21 cellular contexts compared by ENCODE assay signal in the genomic region with DNA sequence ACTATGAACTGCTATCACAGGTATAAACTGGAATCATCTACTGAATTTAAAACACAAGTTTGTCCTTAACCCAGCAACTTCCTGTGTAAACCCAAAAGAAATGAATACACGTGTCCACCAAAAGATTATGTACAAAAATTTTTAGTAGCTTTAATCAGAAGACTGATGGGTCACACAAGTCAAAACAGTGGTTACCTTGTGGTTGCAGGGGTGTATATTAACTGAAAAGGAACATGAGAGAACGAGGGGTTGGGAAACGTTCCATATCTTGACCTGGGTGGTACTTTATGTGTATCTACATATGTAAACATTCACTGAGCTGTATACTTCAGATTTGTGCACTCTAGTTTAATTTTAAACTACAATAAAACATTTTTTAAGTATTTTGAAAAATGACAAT. TPM values are rescaled to one million over a fixed set of nuclear protein-coding genes. Genes with fewer than 3 reads are reported as not detected.
DNase-seq lines count a peak whose midpoint lies in the region; ATAC-seq, FAIRE-seq and TF ChIP-seq lines count a peak whose summit lies in the region.
"Had no signal": no experiment of that assay in that cellular context is flagged by ENCODE, and none has a peak within 500 bp of the region (broad histone marks: within the 10 kb centered on the region; RNA-seq: fewer than 3 reads in every experiment).

No MANE protein-coding gene starts in this region.

- no peaks in the 10 kb centered on the region for H3K27me3 ChIP-seq in astrocyte (ENCODE audit: insufficient read depth, low read length)
- no peaks in the 10 kb centered on the region for H3K27me3 ChIP-seq in CD4-positive, alpha-beta T cell (ENCODE audit: control insufficient read depth, insufficient read depth, low read length)

- no peaks in the 10 kb centered on the region for H3K36me3 ChIP-seq in astrocyte (ENCODE audit: insufficient read depth, low read length)

- no peaks in the 10 kb centered on the region for H3K79me2 ChIP-seq in astrocyte (ENCODE audit: insufficient read depth, low read length)

- H3K36me3 Mint-ChIP-seq in natural killer cell, result peaks cover 16% of the 10 kb centered on the region
- peaks cover 14% of the 10 kb centered on the region for H3K36me3 Mint-ChIP-seq in natural killer cell treated with Interleukin-12 subunit alpha and Interleukin-12 subunit beta and Interleukin-15 and Interleukin-18, amount 100 ng/mL, for 72 hours
- H3K36me3 Mint-ChIP-seq in astrocyte (ENCODE audit: low read depth, unreplicated experiment), result peaks cover 8% of the 10 kb centered on the region
- peaks cover 50% of the 10 kb centered on the region for H3K36me3 Mint-ChIP-seq in CD4-positive, alpha-beta T cell (ENCODE audit: low read depth)

- H3K9me3 Mint-ChIP-seq in natural killer cell (no peaks in the 10 kb centered on the region), astrocyte (ENCODE audit: unreplicated experiment) (no peaks in the 10 kb centered on the region)
- H3K9me3 Mint-ChIP-seq in natural killer cell treated with Interleukin-12 subunit alpha and Interleukin-12 subunit beta and Interleukin-15 and Interleukin-18, amount 100 ng/mL, for 72 hours, result no peaks in the 10 kb centered on the region
- no peaks in the 10 kb centered on the region for H3K9me3 Mint-ChIP-seq in CD4-positive, alpha-beta T cell
- H3K9me3 Mint-ChIP-seq: CD8-positive, alpha-beta T cell; GM23338 had no signal

- CTCF ChIA-PET in CD4-positive, alpha-beta T cell (lab: Charles Lee), result no interaction called here

- intact Hi-C loops in natural killer cell (cut with micrococcal nuclease) (no loop called here), left colon (cut with DNase I, micrococcal nuclease) (no loop called here)
- intact Hi-C loops in CD4-positive, alpha-beta T cell (cut with DNase I, micrococcal nuclease), result no loop called here

- H4K20me1 ChIP-seq in astrocyte (ENCODE audit: insufficient read depth, low read length), result no peaks in the 10 kb centered on the region

- no peak overlapping the region for H3K27ac ChIP-seq in astrocyte (ENCODE audit: low read depth, low read length)
- no peak overlapping the region for H3K27ac ChIP-seq in CD4-positive, alpha-beta T cell (ENCODE audit: low read depth, low read length)
- H3K27ac ChIP-seq: A549 had no signal

- no peaks in the 10 kb centered on the region for H3K4me1 ChIP-seq in astrocyte (ENCODE audit: insufficient read depth, low read length)
- H3K4me1 ChIP-seq: A549, Caco-2 had no signal

- no peak overlapping the region for H3K4me2 ChIP-seq in astrocyte (ENCODE audit: low read length)
- H3K4me2 ChIP-seq: A549, GM23338 had no signal

- H3K9ac ChIP-seq in astrocyte (ENCODE audit: low read length), result no peak overlapping the region

- no peak overlapping the region for H2AFZ ChIP-seq in astrocyte (ENCODE audit: low read depth, low read length)
- H2AFZ ChIP-seq: GM23338 had no signal

- DNase-seq in natural killer cell (no peak), astrocyte (ENCODE audit: low read depth) (no peak), left colon (no peak), ureter (ENCODE audit: low spot score) (no peak)
- DNase-seq in natural killer cell treated with Interleukin-12 subunit alpha and Interleukin-12 subunit beta and Interleukin-15 and Interleukin-18, amount 100 ng/mL, for 72 hours (ENCODE audit: low spot score), result no peak
- DNase-seq in CD4-positive, alpha-beta T cell, result no peak
- no peak for DNase-seq in activated effector memory CD4-positive, alpha-beta T cell treated with anti-CD3 and anti-CD28 coated beads, Interleukin-2, amount 50 U/mL, for 16 hours
- DNase-seq: 8988T; C1 segment of cervical spinal cord; Caco-2; CD8-positive, alpha-beta T cell; DMS153; DND-41; H9 had no signal

- H3K4me1 Mint-ChIP-seq in natural killer cell (peaks cover 40 to 42% of the 10 kb centered on the region in 2 donors), astrocyte (ENCODE audit: low read depth, unreplicated experiment) (peaks cover 9% of the 10 kb centered on the region)
- H3K4me1 Mint-ChIP-seq in natural killer cell treated with Interleukin-12 subunit alpha and Interleukin-12 subunit beta and Interleukin-15 and Interleukin-18, amount 100 ng/mL, for 72 hours (ENCODE audit: low read depth in 2 of 2), result peaks cover 12 to 33% of the 10 kb centered on the region in 2 donors
- H3K4me1 Mint-ChIP-seq in CD4-positive, alpha-beta T cell (ENCODE audit: low read depth), result peaks cover 25% of the 10 kb centered on the region

- FAIRE-seq in astrocyte (lab: Jason Lieb, UNC), result peak; percentile 58
- FAIRE-seq: A549, G401.6, GM12892 had no signal

- ATAC-seq in natural killer cell, result peak in 2 of 3 donors; percentile 12 to 46
- ATAC-seq in natural killer cell treated with Interleukin-12 subunit alpha and Interleukin-12 subunit beta and Interleukin-15 and Interleukin-18, amount 100 ng/mL, for 72 hours, result no peak
- peak; percentile 49 for ATAC-seq in GM19463 (IDR thresholded peaks at IDR 0.05; ENCODE audit: unreplicated experiment)
- peak; percentile 35 for ATAC-seq in left colon
- no peak for ATAC-seq in CD4-positive, alpha-beta T cell (ENCODE audit: poor library complexity)
- ATAC-seq: A549; CD8-positive, alpha-beta T cell; GM23338; HCT116 had no signal

- no peak overlapping the region for H3K4me3 Mint-ChIP-seq in natural killer cell
- no peak overlapping the region for H3K4me3 Mint-ChIP-seq in natural killer cell treated with Interleukin-12 subunit alpha and Interleukin-12 subunit beta and Interleukin-15 and Interleukin-18, amount 100 ng/mL, for 72 hours
- no peak overlapping the region for H3K4me3 Mint-ChIP-seq in astrocyte (ENCODE audit: unreplicated experiment)
- H3K4me3 Mint-ChIP-seq in CD4-positive, alpha-beta T cell, result no peak overlapping the region
- H3K4me3 Mint-ChIP-seq: CD8-positive, alpha-beta T cell; GM23338; H9 had no signal

- POLR2A ChIA-PET in CD4-positive, alpha-beta T cell (lab: Charles Lee), result no interaction called here

- H3K27ac Mint-ChIP-seq in natural killer cell (peak overlapping the region in 1 of 2 donors; percentile 58), astrocyte (ENCODE audit: unreplicated experiment) (no peak overlapping the region)
- no peak overlapping the region for H3K27ac Mint-ChIP-seq in natural killer cell treated with Interleukin-12 subunit alpha and Interleukin-12 subunit beta and Interleukin-15 and Interleukin-18, amount 100 ng/mL, for 72 hours
- no peak overlapping the region for H3K27ac Mint-ChIP-seq in CD4-positive, alpha-beta T cell
- H3K27ac Mint-ChIP-seq: CD8-positive, alpha-beta T cell; GM23338; H9 had no signal

- H3K27me3 Mint-ChIP-seq in natural killer cell (ENCODE audit: low read depth in 2 of 2), result no peaks in the 10 kb centered on the region
- no peaks in the 10 kb centered on the region for H3K27me3 Mint-ChIP-seq in natural killer cell treated with Interleukin-12 subunit alpha and Interleukin-12 subunit beta and Interleukin-15 and Interleukin-18, amount 100 ng/mL, for 72 hours
- no peaks in the 10 kb centered on the region for H3K27me3 Mint-ChIP-seq in astrocyte (ENCODE audit: low read depth, unreplicated experiment)
- no peaks in the 10 kb centered on the region for H3K27me3 Mint-ChIP-seq in CD4-positive, alpha-beta T cell

- H3K9me3 ChIP-seq in astrocyte (ENCODE audit: insufficient read depth, low read depth, low read length), result no peaks in the 10 kb centered on the region
- no peaks in the 10 kb centered on the region for H3K9me3 ChIP-seq in CD4-positive, alpha-beta T cell (ENCODE audit: control insufficient read depth, low read length)
- H3K9me3 ChIP-seq: A549, Caco-2 had no signal

- no peak for TF ChIP-seq CTCF in natural killer cell (IDR thresholded peaks at IDR 0.05)
- no peak for TF ChIP-seq CTCF in astrocyte (IDR thresholded peaks at IDR 0.05; ENCODE audit: insufficient read depth, low read depth, low read length)
- no peak for TF ChIP-seq CTCF in CD4-positive, alpha-beta T cell (IDR thresholded peaks at IDR 0.05)

- H3K4me3 ChIP-seq in astrocyte (ENCODE audit: insufficient read depth, low read depth, low read length), result no peak overlapping the region
- H3K4me3 ChIP-seq: A549, GM23338 had no signal

RNA-seq across cellular contexts. Expression of a gene that starts 18.6 kb away (rescaled TPM):
- total RNA-seq in natural killer cell (10 to 100 TPM in 2 of 3 donors, 1 to 10 TPM in 1; 9.2 to 17.8 (median 12.9) TPM), astrocyte (9.8 and 10.2 TPM in 2 replicates), left colon (10 to 100 TPM; 16.2 to 19.4 TPM), ureter (21.7 TPM)
- 10 to 100 TPM; 12.0 to 12.8 TPM for total RNA-seq in natural killer cell treated with Interleukin-12 subunit alpha and Interleukin-12 subunit beta and Interleukin-15 and Interleukin-18, amount 100 ng/mL, for 72 hours
- total RNA-seq in CD4-positive, alpha-beta T cell, result 1 to 10 TPM; 2.7 to 4.1 TPM

RNA-seq across cellular contexts. Expression of a gene that starts 47.9 kb away (rescaled TPM):
- total RNA-seq in natural killer cell, result not detected
- not detected for total RNA-seq in natural killer cell treated with Interleukin-12 subunit alpha and Interleukin-12 subunit beta and Interleukin-15 and Interleukin-18, amount 100 ng/mL, for 72 hours
- total RNA-seq in astrocyte, result 2.2 and 2.8 TPM in 2 replicates
- not detected for total RNA-seq in left colon
- total RNA-seq in CD4-positive, alpha-beta T cell, result not detected
- total RNA-seq in ureter, result not detected
- total RNA-seq: Caco-2; CD8-positive, alpha-beta T cell; H4 had no signal

Comparison
In these comparisons a context has a peak if more than half of its experiments do, and no peak if none do; other contexts are left out.
1. ATAC-seq: peak in natural killer cell (2 of 3), GM19463 (single experiment) and left colon (single experiment); none in natural killer cell treated with Interleukin-12 subunit alpha and Interleukin-12 subunit beta and Interleukin-15 and Interleukin-18, amount 100 ng/mL, for 72 hours (0 of 2) and CD4-positive, alpha-beta T cell (single experiment).